Comparison of ENCODE assay signal across 38 cellular contexts in the genomic region with DNA sequence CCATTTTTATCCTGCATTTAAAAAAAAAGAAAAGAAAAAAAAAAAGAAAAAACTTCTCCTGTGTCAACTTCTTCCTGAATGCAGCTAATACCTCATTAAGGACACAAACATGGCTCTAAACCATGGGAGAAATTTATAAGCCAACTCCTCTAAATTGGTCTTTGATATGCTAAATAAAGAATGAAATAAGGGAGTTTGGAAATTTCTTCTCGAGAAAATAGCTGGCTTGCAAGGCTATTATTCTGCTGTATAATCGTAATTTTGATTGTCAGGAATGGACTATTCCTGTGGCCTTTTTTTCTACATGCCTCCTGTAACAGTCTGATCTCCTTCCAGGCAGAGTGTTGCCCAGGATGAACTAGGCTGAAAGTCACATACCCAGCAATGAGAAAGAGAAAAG. TPM values are rescaled to one million over a fixed set of nuclear protein-coding genes. Genes with fewer than 3 reads are reported as not detected.
"Had no signal": no experiment of that assay in that cellular context is flagged by ENCODE, and none has a peak within 500 bp of the region (broad histone marks: within the 10 kb centered on the region; RNA-seq: fewer than 3 reads in every experiment).

No MANE protein-coding gene starts in this region.

- DNase-seq: Karpas-422, Kasumi-1, MG63, MM.1S, MV-4-11, NCI-H1048, NCI-H1092, NCI-H1092 treated with DMSO at 0.1 percent for 48 hours, NCI-H1105, NCI-H1105 treated with DMSO at 0.1 percent for 48 hours, NCI-H1417, NCI-H1417 treated with DMSO at 0.1 percent for 48 hours, NCI-H1436, NCI-H1436 treated with DMSO at 0.1 percent for 48 hours, NCI-H146, NCI-H1694, NCI-H1694 treated with DMSO at 0.1 percent for 48 hours, NCI-H187, NCI-H187 treated with DMSO at 0.1 percent for 48 hours, NCI-H1930, NCI-H2029, NCI-H2029 treated with DMSO at 0.1 percent for 48 hours, NCI-H2081, NCI-H2081 treated with DMSO at 0.1 percent for 48 hours, NCI-H2107, NCI-H2171, NCI-H2171 treated with DMSO at 0.1 percent for 48 hours, NCI-H2227 treated with DMSO at 0.1 percent for 48 hours, NCI-H226, NCI-H345, NCI-H446, NCI-H446 treated with DMSO at 0.1 percent for 48 hours, NCI-H510A had no signal

- H3K36me3 ChIP-seq: MG63 had no signal

- H3K27ac ChIP-seq: KMS-11 had no signal

- H3K4me3 ChIP-seq: MG63 had no signal

- H3K9ac ChIP-seq: KMS-11 had no signal

RNA-seq across cellular contexts. Expression of a gene that starts 20.6 kb away (rescaled TPM):
- total RNA-seq: LHCN-M2, M059J, MCF 10A, NCI-H460 had no signal
